In the genomic region with DNA sequence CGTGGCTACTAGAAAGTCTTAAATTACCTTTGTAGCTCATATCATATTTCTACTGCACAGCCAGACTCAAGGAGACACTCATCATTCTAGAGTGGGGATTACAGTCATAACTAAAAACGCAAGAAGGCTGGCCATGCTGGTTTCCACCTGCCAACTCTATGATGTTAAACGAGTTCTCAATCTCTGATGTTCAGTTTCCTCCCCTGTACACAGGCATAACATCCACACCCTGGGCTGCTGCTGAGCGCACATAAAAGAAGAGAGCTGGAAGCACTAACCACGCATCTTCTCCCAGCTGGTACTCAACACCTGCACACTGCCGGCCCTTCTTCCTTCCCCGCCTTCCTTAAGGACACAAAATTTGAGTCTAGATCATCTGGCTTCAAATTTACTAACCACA, we compare ENCODE assay signal across 1 cellular context.
TF ChIP-seq lines count a peak whose summit lies in the region.

No MANE protein-coding gene starts in this region.

TF ChIP-seq in GM23338, 12 proteins besides CTCF, POLR2A, EP300 and RAD21 (continued from another document):
- TF ChIP-seq, protein P1, sequence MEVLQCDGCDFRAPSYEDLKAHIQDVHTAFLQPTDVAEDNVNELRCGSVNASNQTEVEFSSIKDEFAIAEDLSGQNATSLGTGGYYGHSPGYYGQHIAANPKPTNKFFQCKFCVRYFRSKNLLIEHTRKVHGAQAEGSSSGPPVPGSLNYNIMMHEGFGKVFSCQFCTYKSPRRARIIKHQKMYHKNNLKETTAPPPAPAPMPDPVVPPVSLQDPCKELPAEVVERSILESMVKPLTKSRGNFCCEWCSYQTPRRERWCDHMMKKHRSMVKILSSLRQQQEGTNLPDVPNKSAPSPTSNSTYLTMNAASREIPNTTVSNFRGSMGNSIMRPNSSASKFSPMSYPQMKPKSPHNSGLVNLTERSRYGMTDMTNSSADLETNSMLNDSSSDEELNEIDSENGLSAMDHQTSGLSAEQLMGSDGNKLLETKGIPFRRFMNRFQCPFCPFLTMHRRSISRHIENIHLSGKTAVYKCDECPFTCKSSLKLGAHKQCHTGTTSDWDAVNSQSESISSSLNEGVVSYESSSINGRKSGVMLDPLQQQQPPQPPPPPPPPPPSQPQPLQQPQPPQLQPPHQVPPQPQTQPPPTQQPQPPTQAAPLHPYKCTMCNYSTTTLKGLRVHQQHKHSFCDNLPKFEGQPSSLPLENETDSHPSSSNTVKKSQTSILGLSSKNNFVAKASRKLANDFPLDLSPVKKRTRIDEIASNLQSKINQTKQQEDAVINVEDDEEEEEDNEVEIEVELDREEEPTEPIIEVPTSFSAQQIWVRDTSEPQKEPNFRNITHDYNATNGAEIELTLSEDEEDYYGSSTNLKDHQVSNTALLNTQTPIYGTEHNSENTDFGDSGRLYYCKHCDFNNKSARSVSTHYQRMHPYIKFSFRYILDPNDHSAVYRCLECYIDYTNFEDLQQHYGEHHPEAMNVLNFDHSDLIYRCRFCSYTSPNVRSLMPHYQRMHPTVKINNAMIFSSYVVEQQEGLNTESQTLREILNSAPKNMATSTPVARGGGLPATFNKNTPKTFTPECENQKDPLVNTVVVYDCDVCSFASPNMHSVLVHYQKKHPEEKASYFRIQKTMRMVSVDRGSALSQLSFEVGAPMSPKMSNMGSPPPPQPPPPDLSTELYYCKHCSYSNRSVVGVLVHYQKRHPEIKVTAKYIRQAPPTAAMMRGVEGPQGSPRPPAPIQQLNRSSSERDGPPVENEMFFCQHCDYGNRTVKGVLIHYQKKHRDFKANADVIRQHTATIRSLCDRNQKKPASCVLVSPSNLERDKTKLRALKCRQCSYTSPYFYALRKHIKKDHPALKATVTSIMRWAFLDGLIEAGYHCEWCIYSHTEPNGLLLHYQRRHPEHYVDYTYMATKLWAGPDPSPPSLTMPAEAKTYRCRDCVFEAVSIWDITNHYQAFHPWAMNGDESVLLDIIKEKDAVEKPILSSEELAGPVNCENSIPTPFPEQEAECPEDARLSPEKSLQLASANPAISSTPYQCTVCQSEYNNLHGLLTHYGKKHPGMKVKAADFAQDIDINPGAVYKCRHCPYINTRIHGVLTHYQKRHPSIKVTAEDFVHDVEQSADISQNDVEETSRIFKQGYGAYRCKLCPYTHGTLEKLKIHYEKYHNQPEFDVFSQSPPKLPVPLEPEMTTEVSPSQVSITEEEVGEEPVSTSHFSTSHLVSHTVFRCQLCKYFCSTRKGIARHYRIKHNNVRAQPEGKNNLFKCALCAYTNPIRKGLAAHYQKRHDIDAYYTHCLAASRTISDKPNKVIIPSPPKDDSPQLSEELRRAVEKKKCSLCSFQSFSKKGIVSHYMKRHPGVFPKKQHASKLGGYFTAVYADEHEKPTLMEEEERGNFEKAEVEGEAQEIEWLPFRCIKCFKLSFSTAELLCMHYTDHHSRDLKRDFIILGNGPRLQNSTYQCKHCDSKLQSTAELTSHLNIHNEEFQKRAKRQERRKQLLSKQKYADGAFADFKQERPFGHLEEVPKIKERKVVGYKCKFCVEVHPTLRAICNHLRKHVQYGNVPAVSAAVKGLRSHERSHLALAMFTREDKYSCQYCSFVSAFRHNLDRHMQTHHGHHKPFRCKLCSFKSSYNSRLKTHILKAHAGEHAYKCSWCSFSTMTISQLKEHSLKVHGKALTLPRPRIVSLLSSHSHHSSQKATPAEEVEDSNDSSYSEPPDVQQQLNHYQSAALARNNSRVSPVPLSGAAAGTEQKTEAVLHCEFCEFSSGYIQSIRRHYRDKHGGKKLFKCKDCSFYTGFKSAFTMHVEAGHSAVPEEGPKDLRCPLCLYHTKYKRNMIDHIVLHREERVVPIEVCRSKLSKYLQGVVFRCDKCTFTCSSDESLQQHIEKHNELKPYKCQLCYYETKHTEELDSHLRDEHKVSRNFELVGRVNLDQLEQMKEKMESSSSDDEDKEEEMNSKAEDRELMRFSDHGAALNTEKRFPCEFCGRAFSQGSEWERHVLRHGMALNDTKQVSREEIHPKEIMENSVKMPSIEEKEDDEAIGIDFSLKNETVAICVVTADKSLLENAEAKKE (CRISPR knock-in tag; IDR thresholded peaks at IDR 0.05): no peak
- TF ChIP-seq ZNF331 (CRISPR knock-in tag; IDR thresholded peaks at IDR 0.05; ENCODE audit: low read depth): no peak
